11 cellular contexts compared by ENCODE assay signal in genomic region chr2:8636691-8637636, GRCh38. TPM values are rescaled to one million over a fixed set of nuclear protein-coding genes. Genes with fewer than 3 reads are reported as not detected.
DNase-seq lines count a peak whose midpoint lies in the region; ATAC-seq and TF ChIP-seq lines count a peak whose summit lies in the region.
"Had no signal": no experiment of that assay in that cellular context is flagged by ENCODE, and none has a peak within 500 bp of the region (broad histone marks: within the 10 kb centered on the region; RNA-seq: fewer than 3 reads in every experiment).

No MANE protein-coding gene starts in this region.

- peak overlapping the region; percentile 38 for H3K4me2 ChIP-seq in H9 (ENCODE audit: insufficient read depth, insufficient read length, low read length)

- H3K4me1 ChIP-seq in H9 (ENCODE audit: insufficient read depth, low read length), result peaks cover 17% of the 10 kb centered on the region

- H2AFZ ChIP-seq in H9 (ENCODE audit: low read length), result no peak overlapping the region

- H3K79me1 ChIP-seq in H9 (ENCODE audit: insufficient read depth, low read depth, low read length, poor library complexity, severe bottlenecking), result no peaks in the 10 kb centered on the region

- no peak overlapping the region for H2BK5ac ChIP-seq in H9 (ENCODE audit: insufficient read length, low read length)

- peak; percentile 66 for ATAC-seq in WTC11
- ATAC-seq in GM18502 (IDR thresholded peaks at IDR 0.05; ENCODE audit: poor library complexity, unreplicated experiment), result no peak
- ATAC-seq in HG02588 (IDR thresholded peaks at IDR 0.05; ENCODE audit: unreplicated experiment), result no peak
- ATAC-seq: activated CD8-positive, alpha-beta T cell treated with anti-CD3 and anti-CD28 coated beads for 36 hours; activated naive CD8-positive, alpha-beta T cell treated with anti-CD3 and anti-CD28 coated beads, Interleukin-2, amount 50 U/mL, for 24 hours had no signal

- H3K56ac ChIP-seq in H9 (ENCODE audit: insufficient read length, low read depth, low read length), result no peak overlapping the region

- H3K27me3 Mint-ChIP-seq in H9 (ENCODE audit: low read depth), result peaks cover 26% of the 10 kb centered on the region
- H3K27me3 Mint-ChIP-seq in WTC11 (ENCODE audit: low read depth), result peaks cover 26% of the 10 kb centered on the region
- H3K27me3 Mint-ChIP-seq: activated CD8-positive, alpha-beta T cell treated with anti-CD3 and anti-CD28 coated beads for 36 hours; activated naive CD8-positive, alpha-beta T cell treated with anti-CD3 and anti-CD28 coated beads, Interleukin-2, amount 50 U/mL, for 24 hours had no signal

- H3K36me3 Mint-ChIP-seq in H9 (ENCODE audit: insufficient read depth in 1 of 3, low read depth in 3 of 3), result no peaks in the 10 kb centered on the region; a peak in 1 of 7 replicates
- no peaks in the 10 kb centered on the region for H3K36me3 Mint-ChIP-seq in WTC11

- no peak overlapping the region for H4K8ac ChIP-seq in H9 (replicated peaks; ENCODE audit: insufficient read length, low read depth, low read length)

- H3K14ac ChIP-seq in H9 (ENCODE audit: insufficient read depth, low read length), result peak overlapping the region; percentile 16; the same call in 1 of the 2 replicates

- H2BK20ac ChIP-seq in H9 (ENCODE audit: low read depth, low read length, poor library complexity, severe bottlenecking), result no peak overlapping the region

- H3K9me3 Mint-ChIP-seq in H9 (no peaks in the 10 kb centered on the region; a peak in 2 of 5 replicates), WTC11 (no peaks in the 10 kb centered on the region; the same call in 1 of the 2 replicates)
- H3K9me3 Mint-ChIP-seq: activated CD8-positive, alpha-beta T cell treated with anti-CD3 and anti-CD28 coated beads for 36 hours; activated naive CD8-positive, alpha-beta T cell treated with anti-CD3 and anti-CD28 coated beads, Interleukin-2, amount 50 U/mL, for 24 hours had no signal

- H3K27ac ChIP-seq in H9 (ENCODE audit: insufficient read length, low read depth, low read length), result no peak overlapping the region

- no peaks in the 10 kb centered on the region for H3K9me3 ChIP-seq in H9 (ENCODE audit: control insufficient read depth, low read depth, low read length)

- no peak overlapping the region for H2BK120ac ChIP-seq in H9 (ENCODE audit: low read depth, low read length, poor library complexity, severe bottlenecking)

- DNase-seq in H9 (no peak), WTC11 (ENCODE audit: low spot score) (peak; percentile 31), iPS-NIHi7 (ENCODE audit: extremely low spot score) (peak; percentile 35), renal cortical epithelial cell (ENCODE audit: low read depth) (peak; percentile 72), cortex of kidney (lab: John Stamatoyannopoulos, UW) (no peak), T-helper 2 cell (no peak)
- DNase-seq: activated CD8-positive, alpha-beta T cell treated with anti-CD3 and anti-CD28 coated beads for 36 hours; activated naive CD8-positive, alpha-beta T cell treated with anti-CD3 and anti-CD28 coated beads, Interleukin-2, amount 50 U/mL, for 24 hours; NCI-H2081 had no signal

- WGBS in H9 (ENCODE audit: extremely low coverage, insufficient read length, low lambda C conversion rate), result no CpG with 5 or more reads among the region's 17 CpGs

- H3K27ac Mint-ChIP-seq in H9, result peak overlapping the region; percentile 68 to 95 (median 73); a peak in 4 of 7 replicates
- peak overlapping the region; percentile 58; the same call in 1 of the 2 replicates for H3K27ac Mint-ChIP-seq in WTC11
- H3K27ac Mint-ChIP-seq: activated CD8-positive, alpha-beta T cell treated with anti-CD3 and anti-CD28 coated beads for 36 hours; activated naive CD8-positive, alpha-beta T cell treated with anti-CD3 and anti-CD28 coated beads, Interleukin-2, amount 50 U/mL, for 24 hours had no signal

- no peaks in the 10 kb centered on the region for H3K79me2 ChIP-seq in H9 (ENCODE audit: insufficient read depth, low read length)

- no peak overlapping the region for H3K9ac ChIP-seq in H9 (ENCODE audit: extremely low read depth, insufficient read length, low read length)

- H3K18ac ChIP-seq in H9 (ENCODE audit: insufficient read length, low read depth, low read length), result no peak overlapping the region

- POLR2A ChIA-PET in WTC11 (lab: Charles Lee), result interaction anchor here (0.8 to 1.7 kb wide), 4 partner anchors 13 to 56 kb away, joined by 3 to 11 read pairs (median 4); partner anchors contain the start of gene ID2

- H3K23me2 ChIP-seq in H9 (ENCODE audit: insufficient read length, low read depth, low read length, poor library complexity, severe bottlenecking), result peaks cover 4% of the 10 kb centered on the region

- no peak overlapping the region for H2AK5ac ChIP-seq in H9 (ENCODE audit: insufficient read length, low read length)

- no peak overlapping the region for H2BK15ac ChIP-seq in H9 (ENCODE audit: low read depth, low read length)

- H4K5ac ChIP-seq in H9 (ENCODE audit: insufficient read length, low read depth, low read length), result no peak overlapping the region

- H2BK12ac ChIP-seq in H9 (ENCODE audit: insufficient read length, low read depth, low read length), result no peak overlapping the region

- TF ChIP-seq CTCF in H9 (conservative IDR thresholded peaks at IDR 0.05) (no peak), WTC11 (IDR thresholded peaks at IDR 0.05) (no peak)

- no peak overlapping the region for H3K23ac ChIP-seq in H9 (ENCODE audit: insufficient read length, low read depth, low read length)

- H3K4me3 Mint-ChIP-seq in H9 (peak overlapping the region; percentile 15 to 39; a peak in 3 of 5 replicates), WTC11 (peak overlapping the region; percentile 37)
- H3K4me3 Mint-ChIP-seq: activated CD8-positive, alpha-beta T cell treated with anti-CD3 and anti-CD28 coated beads for 36 hours; activated naive CD8-positive, alpha-beta T cell treated with anti-CD3 and anti-CD28 coated beads, Interleukin-2, amount 50 U/mL, for 24 hours had no signal

- H4K20me1 ChIP-seq in H9 (ENCODE audit: control insufficient read depth, insufficient read depth, insufficient read length), result no peaks in the 10 kb centered on the region

- H4K91ac ChIP-seq in H9 (ENCODE audit: insufficient read length, low read depth, low read length), result no peak overlapping the region

- H3K27me3 ChIP-seq in H9 (ENCODE audit: insufficient read depth, low read length), result no peaks in the 10 kb centered on the region; the same call in 1 of the 2 replicates

- no peak overlapping the region for H3T11ph ChIP-seq in H9 (ENCODE audit: low read length)

- CTCF ChIA-PET in WTC11 (lab: Charles Lee), result interaction anchor here (1.2 to 2.3 kb wide), 2 partner anchors 44 to 56 kb away, joined by 4 to 11 read pairs; partner anchors contain the start of gene ID2

- H3K4me1 Mint-ChIP-seq in H9 (peaks cover 66 to 71% of the 10 kb centered on the region in 2 experiments), WTC11 (peaks cover 47% of the 10 kb centered on the region)

- H3K4ac ChIP-seq in H9 (ENCODE audit: low read depth, low read length), result no peak overlapping the region

TF ChIP-seq in WTC11, 78 proteins besides CTCF, POLR2A, EP300 and RAD21:
- no peak for TF ChIP-seq FOXJ3 (CRISPR knock-in tag; IDR thresholded peaks at IDR 0.05; ENCODE audit: borderline replicate concordance)
- peak; percentile 66 for TF ChIP-seq PRDM15 (CRISPR knock-in tag; IDR thresholded peaks at IDR 0.05)
TF ChIP-seq in WTC11: peak in this region for 1.

RNA-seq across cellular contexts. Expression of gene ID2, which starts 44.9 kb away (rescaled TPM):
- 48.0 and 48.6 TPM in 2 replicates for total RNA-seq in H9 (2021)
- 38.6 to 55.0 TPM (median 47.0 TPM) in 3 replicates for total RNA-seq in WTC11 (2021)
- total RNA-seq in renal cortical epithelial cell, result 6.4 and 52.0 TPM in 2 replicates

Comparison
In these comparisons a context has a peak if more than half of its experiments do, and no peak if none do; other contexts are left out.
1. DNase-seq: peak in WTC11 (single experiment), iPS-NIHi7 (single experiment) and renal cortical epithelial cell (single experiment); none in H9 (single experiment), cortex of kidney (single experiment) and T-helper 2 cell (0 of 5).